ENCODE assay signal across 8 cellular contexts in genomic region chr7:100568936-100569844, GRCh38. TPM values are rescaled to one million over a fixed set of nuclear protein-coding genes. Genes with fewer than 3 reads are reported as not detected.
A peak's percentile ranks its signal among the peaks of the same experiment; 100 is the strongest.
DNase-seq lines count a peak whose midpoint lies in the region; ATAC-seq and TF ChIP-seq lines count a peak whose summit lies in the region.

No MANE protein-coding gene starts in this region.

- H3K9me3 ChIP-seq in body of pancreas: no peaks in the 10 kb centered on the region
- no peaks in the 10 kb centered on the region for H3K9me3 ChIP-seq in smooth muscle cell (replicated peaks; ENCODE audit: low read depth)

- intact Hi-C loops in body of pancreas (cut with DNase I): no loop called here

- TF ChIP-seq CTCF in body of pancreas (IDR thresholded peaks at IDR 0.05): peak; percentile 14 to 54 (median 35)
- peak; percentile 29 for TF ChIP-seq CTCF in smooth muscle cell (IDR thresholded peaks at IDR 0.05; ENCODE audit: borderline replicate concordance, insufficient read depth, poor library complexity, severe bottlenecking)

- no peak overlapping the region for H3K4me3 ChIP-seq in body of pancreas
- H3K4me3 ChIP-seq in smooth muscle cell: peak overlapping the region; percentile 43

- H3K27me3 ChIP-seq in body of pancreas (no peaks in the 10 kb centered on the region), smooth muscle cell (ENCODE audit: low read depth) (peaks cover 7% of the 10 kb centered on the region)

- H3K27ac ChIP-seq in body of pancreas: peak overlapping the region; percentile 18 to 84 (median 83)
- no peak overlapping the region for H3K27ac ChIP-seq in smooth muscle cell (ENCODE audit: low read depth)

- H3K4me1 ChIP-seq in body of pancreas (peaks cover 54% of the 10 kb centered on the region), smooth muscle cell (ENCODE audit: low read depth) (peaks cover 11% of the 10 kb centered on the region)

- TF ChIP-seq POLR2A in body of pancreas (IDR thresholded peaks at IDR 0.05): peak in 1 of 3 donors; percentile 55

- H3K4me2 ChIP-seq in smooth muscle cell: peak overlapping the region; percentile 87

- H3K79me2 ChIP-seq in smooth muscle cell (ENCODE audit: low read depth): no peaks in the 10 kb centered on the region

- H3F3A ChIP-seq in smooth muscle cell (ENCODE audit: low read depth): no peaks in the 10 kb centered on the region

- peak overlapping the region; percentile 6 for H3K9ac ChIP-seq in smooth muscle cell (ENCODE audit: low read depth)

- ATAC-seq in HG02981 (IDR thresholded peaks at IDR 0.05; ENCODE audit: unreplicated experiment) (peak; percentile 29), body of pancreas (peak; percentile 31), HG03039 (IDR thresholded peaks at IDR 0.05; ENCODE audit: unreplicated experiment) (no peak)

- H3K36me3 ChIP-seq in body of pancreas (replicated peaks in 1 of 2; ENCODE audit: insufficient read depth in 1 of 2, low read depth in 2 of 2) (no peaks in the 10 kb centered on the region), smooth muscle cell (ENCODE audit: low read depth) (no peaks in the 10 kb centered on the region)

- no peaks in the 10 kb centered on the region for H4K20me1 ChIP-seq in smooth muscle cell (ENCODE audit: low read depth)

- no peak overlapping the region for H2AFZ ChIP-seq in smooth muscle cell (ENCODE audit: low read depth)

- DNase-seq in COR-L47 (lab: John Stamatoyannopoulos, UW): peak; percentile 45
- peak; percentile 84 for DNase-seq in SW480 (ENCODE audit: low spot score)
- DNase-seq in body of pancreas: peak; percentile 61 to 77 (median 72)
- peak; percentile 72 for DNase-seq in iPS-NIHi7 (ENCODE audit: extremely low spot score)
- DNase-seq in smooth muscle cell (lab: John Stamatoyannopoulos, UW; ENCODE audit: unreplicated experiment): peak; percentile 45
- no peak for DNase-seq in NCI-H1694 treated with DMSO at 0.1 percent for 48 hours (lab: John Stamatoyannopoulos, UW)

- 49 to 64% methylated on average over 19 to 33 of the region's 35 CpGs for WGBS in body of pancreas, 2 donors
- 22% methylated on average over 35 of the region's 35 CpGs for WGBS in smooth muscle cell (ENCODE audit: low lambda C conversion rate)

RNA-seq across cellular contexts. Expression of gene SAP25, which starts 4.5 kb away (rescaled TPM):
- total RNA-seq in body of pancreas (not detected), smooth muscle cell (not detected in 2 replicates)
- polyA plus RNA-seq in smooth muscle cell: 1.9 and 2.6 TPM in 2 replicates

RNA-seq across cellular contexts. Expression of gene LRCH4, which starts 16.7 kb away (rescaled TPM):
- total RNA-seq in body of pancreas (100 to 1,000 TPM in 1 of 2 donors, 10 to 100 TPM in 1; 25.4 to 121 TPM), smooth muscle cell (31.9 and 48.2 TPM in 2 replicates)
- polyA plus RNA-seq in smooth muscle cell: 58.5 and 68.2 TPM in 2 replicates

RNA-seq across cellular contexts. Expression of gene FBXO24, which starts 16.9 kb away (rescaled TPM):
- total RNA-seq in body of pancreas (1 to 10 TPM; 1.8 to 5.3 TPM), smooth muscle cell (0.22 and 0.67 TPM in 2 replicates)
- 0.61 and 1.2 TPM in 2 replicates for polyA plus RNA-seq in smooth muscle cell

RNA-seq across cellular contexts. Expression of gene AGFG2, which starts 30.2 kb away (rescaled TPM):
- total RNA-seq in body of pancreas (10 to 100 TPM; 20.4 to 24.6 TPM), smooth muscle cell (2.7 TPM in 2 replicates)
- polyA plus RNA-seq in smooth muscle cell: 4.0 and 8.4 TPM in 2 replicates

RNA-seq across cellular contexts. Expression of gene PCOLCE, which starts 33.0 kb away (rescaled TPM):
- 10 to 100 TPM in 1 of 2 donors, 1 to 10 TPM in 1; 7.3 to 24.1 TPM for total RNA-seq in body of pancreas
- 169 TPM in 2 replicates for total RNA-seq in smooth muscle cell
- polyA plus RNA-seq in smooth muscle cell: 526 and 754 TPM in 2 replicates
